ENCODE assay signal across 13 cellular contexts in genomic region chr10:25852364-25852941, GRCh38.
DNase-seq lines count a peak whose midpoint lies in the region; ATAC-seq and TF ChIP-seq lines count a peak whose summit lies in the region.
"Had no signal": no experiment of that assay in that cellular context is flagged by ENCODE, and none has a peak within 500 bp of the region (broad histone marks: within the 10 kb centered on the region; RNA-seq: fewer than 3 reads in every experiment).

No MANE protein-coding gene starts in this region.

- H3K27ac ChIP-seq in gastroesophageal sphincter: no peak overlapping the region

- H3K4me1 ChIP-seq in gastroesophageal sphincter: no peaks in the 10 kb centered on the region

- H3K27me3 ChIP-seq in gastroesophageal sphincter: no peaks in the 10 kb centered on the region

- no peak for TF ChIP-seq EP300 in gastroesophageal sphincter (IDR thresholded peaks at IDR 0.05)

- TF ChIP-seq POLR2A in gastroesophageal sphincter (IDR thresholded peaks at IDR 0.05): no peak

- no peaks in the 10 kb centered on the region for H3K36me3 Mint-ChIP-seq in activated CD4-positive, alpha-beta T cell treated with anti-CD3 and anti-CD28 coated beads, Interleukin-2, amount 10 ng/mL, durations not matched to agents 24 days and 14 days (ENCODE audit: low read depth)
- no peaks in the 10 kb centered on the region for H3K36me3 Mint-ChIP-seq in WTC11
- H3K36me3 Mint-ChIP-seq: CD4-positive, alpha-beta memory T cell had no signal

- no peak overlapping the region for H3K4me3 Mint-ChIP-seq in activated CD4-positive, alpha-beta T cell treated with anti-CD3 and anti-CD28 coated beads, Interleukin-2, amount 10 ng/mL, durations not matched to agents 24 days and 14 days
- H3K4me3 Mint-ChIP-seq in WTC11: no peak overlapping the region
- H3K4me3 Mint-ChIP-seq: B cell; CD4-positive, alpha-beta memory T cell had no signal

- H3K4me3 ChIP-seq in gastroesophageal sphincter: no peak overlapping the region

- no peaks in the 10 kb centered on the region for H3K27me3 Mint-ChIP-seq in activated CD4-positive, alpha-beta T cell treated with anti-CD3 and anti-CD28 coated beads, Interleukin-2, amount 10 ng/mL, durations not matched to agents 24 days and 14 days
- no peaks in the 10 kb centered on the region for H3K27me3 Mint-ChIP-seq in WTC11 (ENCODE audit: low read depth)

- no peak for TF ChIP-seq CTCF in WTC11 (IDR thresholded peaks at IDR 0.05)
- TF ChIP-seq CTCF in gastroesophageal sphincter (IDR thresholded peaks at IDR 0.05): no peak

- H3K9me3 ChIP-seq in gastroesophageal sphincter: no peaks in the 10 kb centered on the region

- CTCF ChIA-PET in WTC11 (lab: Charles Lee): no interaction called here

- intact Hi-C loops in activated CD4-positive, alpha-beta T cell treated with anti-CD3 and anti-CD28 coated beads, Interleukin-2, amount 10 ng/mL, durations not matched to agents 24 days and 14 days (cut with micrococcal nuclease): no loop called here

- H3K27ac Mint-ChIP-seq in activated CD4-positive, alpha-beta T cell treated with anti-CD3 and anti-CD28 coated beads, Interleukin-2, amount 10 ng/mL, durations not matched to agents 24 days and 14 days: no peak overlapping the region
- H3K27ac Mint-ChIP-seq in WTC11: no peak overlapping the region
- H3K27ac Mint-ChIP-seq: B cell; CD4-positive, alpha-beta memory T cell had no signal

- H3K4me1 Mint-ChIP-seq in activated CD4-positive, alpha-beta T cell treated with anti-CD3 and anti-CD28 coated beads, Interleukin-2, amount 10 ng/mL, durations not matched to agents 24 days and 14 days: no peaks in the 10 kb centered on the region
- H3K4me1 Mint-ChIP-seq in WTC11: peaks cover 31% of the 10 kb centered on the region
- H3K4me1 Mint-ChIP-seq: B cell; CD4-positive, alpha-beta memory T cell had no signal

- DNase-seq in activated CD4-positive, alpha-beta T cell treated with anti-CD3 and anti-CD28 coated beads, Interleukin-2, amount 10 ng/mL, durations not matched to agents 24 days and 14 days: peak; percentile 34
- DNase-seq in activated CD4-positive, alpha-beta T cell treated with anti-CD3 and anti-CD28 coated beads, Interleukin-2, amount 50 U/mL, for 1 hour: no peak
- DNase-seq in WTC11 (ENCODE audit: low spot score) (no peak), iPS-NIHi7 (ENCODE audit: extremely low spot score) (peak; percentile 24), NCI-H2029 treated with DMSO at 0.1 percent for 48 hours (lab: John Stamatoyannopoulos, UW) (no peak)
- DNase-seq: C1 segment of cervical spinal cord; CD4-positive, alpha-beta memory T cell; DMS79; EL; IMR-90 had no signal

- no peaks in the 10 kb centered on the region for H3K36me3 ChIP-seq in gastroesophageal sphincter

- no peaks in the 10 kb centered on the region for H3K9me3 Mint-ChIP-seq in activated CD4-positive, alpha-beta T cell treated with anti-CD3 and anti-CD28 coated beads, Interleukin-2, amount 10 ng/mL, durations not matched to agents 24 days and 14 days
- H3K9me3 Mint-ChIP-seq in WTC11: no peaks in the 10 kb centered on the region

- ATAC-seq in WTC11 (peak; percentile 67), gastroesophageal sphincter (no peak), GM18867 (IDR thresholded peaks at IDR 0.05; ENCODE audit: unreplicated experiment) (no peak)

- POLR2A ChIA-PET in WTC11 (lab: Charles Lee): no interaction called here

- 70 to 79% methylated on average over 7 to 8 of the region's 8 CpGs for WGBS in gastroesophageal sphincter (ENCODE audit: low coverage in 1 of 2), 2 donors

TF ChIP-seq in WTC11, 78 proteins besides CTCF, POLR2A, EP300 and RAD21:
- TF ChIP-seq ZNF425 (CRISPR knock-in tag; conservative IDR thresholded peaks at IDR 0.05) (no peak), IRF2 (CRISPR knock-in tag; IDR thresholded peaks at IDR 0.05; ENCODE audit: borderline replicate concordance, low read depth) (no peak), E2F1 (CRISPR knock-in tag; IDR thresholded peaks at IDR 0.05) (no peak), PRRX2 (CRISPR knock-in tag; IDR thresholded peaks at IDR 0.05) (no peak), USF1 (CRISPR knock-in tag; IDR thresholded peaks at IDR 0.05) (no peak), KAT7 (CRISPR knock-in tag; IDR thresholded peaks at IDR 0.05; ENCODE audit: borderline replicate concordance) (no peak), ATF6 (CRISPR knock-in tag; IDR thresholded peaks at IDR 0.05) (no peak)

Comparison
In these comparisons a context has a peak if more than half of its experiments do, and no peak if none do; other contexts are left out.
1. DNase-seq: peak in activated CD4-positive, alpha-beta T cell treated with anti-CD3 and anti-CD28 coated beads, Interleukin-2, amount 10 ng/mL, durations not matched to agents 24 days and 14 days (single experiment) and iPS-NIHi7 (single experiment); none in activated CD4-positive, alpha-beta T cell treated with anti-CD3 and anti-CD28 coated beads, Interleukin-2, amount 50 U/mL, for 1 hour (single experiment), WTC11 (single experiment) and NCI-H2029 treated with DMSO at 0.1 percent for 48 hours (single experiment).